ENCODE assay signal across 8 cellular contexts in genomic region chr3:49723301-49723630, GRCh38. TPM values are rescaled to one million over a fixed set of nuclear protein-coding genes. Genes with fewer than 3 reads are reported as not detected.
DNase-seq lines count a peak whose midpoint lies in the region; ATAC-seq, FAIRE-seq and TF ChIP-seq lines count a peak whose summit lies in the region.

No MANE protein-coding gene starts in this region.

- no peak for TF ChIP-seq POLR2A in right lobe of liver (IDR thresholded peaks at IDR 0.05)
- TF ChIP-seq POLR2A in H54 (IDR thresholded peaks at IDR 0.05; ENCODE audit: low read depth, low read length), result no peak

- FAIRE-seq in H54 (lab: Jason Lieb, UNC), result no peak

- H3K9me3 ChIP-seq in KOPT-K1 (ENCODE audit: insufficient read depth, low read length, poor library complexity, severe bottlenecking) (no peaks in the 10 kb centered on the region), colonic mucosa (no peaks in the 10 kb centered on the region), right lobe of liver (no peaks in the 10 kb centered on the region)

- intact Hi-C loops in colonic mucosa (cut with DNase I) (no loop called here), right lobe of liver (cut with DNase I) (no loop called here)

- ATAC-seq in activated CD4-positive, CD25-positive, alpha-beta regulatory T cell treated with anti-CD3 and anti-CD28 coated beads, Interleukin-2, amount 50 U/mL, for 24 hours, result peak; percentile 11 to 23
- peak; percentile 12 to 31 (median 18) for ATAC-seq in right lobe of liver
- no peak for ATAC-seq in HG02678 (IDR thresholded peaks at IDR 0.05; ENCODE audit: unreplicated experiment)

- H3K4me3 ChIP-seq in colonic mucosa, result peak overlapping the region; percentile 86
- peak overlapping the region; percentile 80 to 99 (median 92) for H3K4me3 ChIP-seq in right lobe of liver

- WGBS in right lobe of liver (ENCODE audit: insufficient coverage, low coverage, low lambda C conversion rate, missing lambda C conversion rate), result 0% methylated on average over 9 of the region's 20 CpGs

- DNase-seq in ELF-1 (ENCODE audit: low read depth, low spot score) (peak; percentile 66), colonic mucosa (peak; percentile 88), right lobe of liver (peak in 2 of 3 donors; percentile 74 to 80), H54 (ENCODE audit: insufficient read length, low spot score) (no peak)
- DNase-seq in stimulated activated CD4-positive, alpha-beta T cell treated with anti-CD3 and anti-CD28 coated beads, Interleukin-4, amount 100 ng/mL, for 24 hours, result peak; percentile 57

- H3K27me3 ChIP-seq in colonic mucosa (no peaks in the 10 kb centered on the region), right lobe of liver (no peaks in the 10 kb centered on the region)

- H3K36me3 ChIP-seq in KOPT-K1 (ENCODE audit: insufficient read depth, low read length) (peaks cover 80% of the 10 kb centered on the region), colonic mucosa (peaks cover 7% of the 10 kb centered on the region), right lobe of liver (peaks cover 0 to 21% (median 10%) of the 10 kb centered on the region in 4 donors)

- peak overlapping the region; percentile 93 to 99 for H3K9ac ChIP-seq in colonic mucosa (ENCODE audit: low read depth in 2 of 2, low read length in 2 of 2)

- H3K4me1 ChIP-seq in colonic mucosa (peaks cover 33% of the 10 kb centered on the region), right lobe of liver (peaks cover 0 to 42% (median 5%) of the 10 kb centered on the region in 4 donors)

- peak overlapping the region; percentile 79 for H3K27ac ChIP-seq in KOPT-K1 (ENCODE audit: low read depth, low read length, poor library complexity, severe bottlenecking)
- peak overlapping the region; percentile 94 for H3K27ac ChIP-seq in colonic mucosa
- H3K27ac ChIP-seq in right lobe of liver, result peak overlapping the region; percentile 68 to 91 (median 90)

- TF ChIP-seq CTCF in colonic mucosa (IDR thresholded peaks at IDR 0.05) (no peak), right lobe of liver (IDR thresholded peaks at IDR 0.05) (no peak)

RNA-seq across cellular contexts. Expression of gene GMPPB, which starts 0.5 kb away (rescaled TPM):
- total RNA-seq in colonic mucosa (100 to 1,000 TPM in 1 of 2 donors, 10 to 100 TPM in 1; 59.6 to 127 TPM), right lobe of liver (10 to 100 TPM; 12.2 to 34.2 (median 25.6) TPM)

RNA-seq across cellular contexts. Expression of gene AMIGO3, which starts 3.8 kb away (rescaled TPM):
- total RNA-seq in colonic mucosa (under 1 TPM in 1 of 2 donors, not detected in 1; 0.16 TPM), right lobe of liver (1 to 10 TPM in 1 of 6 experiments, under 1 TPM in 3, not detected in 2; 0.07 to 2.4 (median 0.64) TPM)

RNA-seq across cellular contexts. Expression of gene RNF123, which starts 33.9 kb away (rescaled TPM):
- total RNA-seq in colonic mucosa (10 to 100 TPM; 36.4 to 39.3 TPM), right lobe of liver (10 to 100 TPM; 32.4 to 48.3 (median 39.9) TPM)

RNA-seq across cellular contexts. Expression of gene MST1, which starts 34.0 kb away (rescaled TPM):
- total RNA-seq in colonic mucosa (10 to 100 TPM; 27.7 to 49.9 TPM), right lobe of liver (100 to 1,000 TPM; 321 to 695 (median 632) TPM)

RNA-seq across cellular contexts. Expression of gene APEH, which starts 49.1 kb away (rescaled TPM):
- 100 to 1,000 TPM; 151 to 278 TPM for total RNA-seq in colonic mucosa
- 100 to 1,000 TPM in 2 of 6 experiments, 10 to 100 TPM in 4; 60.9 to 114 (median 90.5) TPM for total RNA-seq in right lobe of liver
